1 cellular context compared by ENCODE assay signal in genomic region chr18:31557446-31557845, GRCh38.
TF ChIP-seq lines count a peak whose summit lies in the region.

No MANE protein-coding gene starts in this region.

TF ChIP-seq in WTC11, 78 proteins besides CTCF, POLR2A, EP300 and RAD21 (continued from another document):
- no peak for TF ChIP-seq IRF1 (CRISPR knock-in tag; IDR thresholded peaks at IDR 0.05)
- TF ChIP-seq MAX (CRISPR knock-in tag; IDR thresholded peaks at IDR 0.05) = no peak
- no peak for TF ChIP-seq ZBTB43 (CRISPR knock-in tag; IDR thresholded peaks at IDR 0.05)
- TF ChIP-seq JUN (CRISPR knock-in tag; IDR thresholded peaks at IDR 0.05) = no peak
